In genomic region chr15:60299452-60300047, GRCh38 we compare ENCODE assay signal across 10 cellular contexts.
DNase-seq lines count a peak whose midpoint lies in the region; ATAC-seq and TF ChIP-seq lines count a peak whose summit lies in the region.
"Had no signal": no experiment of that assay in that cellular context is flagged by ENCODE, and none has a peak within 500 bp of the region (broad histone marks: within the 10 kb centered on the region; RNA-seq: fewer than 3 reads in every experiment).

No MANE protein-coding gene starts in this region.

- H3K36me3 Mint-ChIP-seq in chondrocyte (ENCODE audit: low read depth) (no peaks in the 10 kb centered on the region), neural progenitor cell (no peaks in the 10 kb centered on the region)
- no peaks in the 10 kb centered on the region for H3K36me3 Mint-ChIP-seq in stimulated activated effector memory CD8-positive, alpha-beta T cell treated with anti-CD3 and anti-CD28 coated beads, Interleukin-12 subunit alpha, Interleukin-12 subunit beta, amount 100 ng/mL, for 72 hours
- H3K36me3 Mint-ChIP-seq: stimulated activated naive B cell treated with anti-CD40 and anti-IgM and Interleukin-4, amounts not matched to agents 10 μg/mL and 1 μg/mL and 100 μg/mL, for 72 hours had no signal

- TF ChIP-seq POLR2A in vagina (IDR thresholded peaks at IDR 0.05), result no peak

- H3K4me3 Mint-ChIP-seq in chondrocyte (ENCODE audit: unreplicated experiment) (no peak overlapping the region), neural progenitor cell (no peak overlapping the region)
- H3K4me3 Mint-ChIP-seq in stimulated activated effector memory CD8-positive, alpha-beta T cell treated with anti-CD3 and anti-CD28 coated beads, Interleukin-12 subunit alpha, Interleukin-12 subunit beta, amount 100 ng/mL, for 72 hours, result no peak overlapping the region
- H3K4me3 Mint-ChIP-seq: stimulated activated naive B cell treated with anti-CD40 and anti-IgM and Interleukin-4, amounts not matched to agents 10 μg/mL and 1 μg/mL and 100 μg/mL, for 72 hours had no signal

- H3K9me3 ChIP-seq in ES-I3 (ENCODE audit: control insufficient read depth, insufficient read depth, low read length) (peaks cover 7% of the 10 kb centered on the region), neural progenitor cell (ENCODE audit: low read depth) (peaks cover 7% of the 10 kb centered on the region), vagina (no peaks in the 10 kb centered on the region)

- no peak overlapping the region for H3K27ac Mint-ChIP-seq in chondrocyte (ENCODE audit: unreplicated experiment)
- H3K27ac Mint-ChIP-seq in neural progenitor cell, result no peak overlapping the region
- H3K27ac Mint-ChIP-seq in stimulated activated effector memory CD8-positive, alpha-beta T cell treated with anti-CD3 and anti-CD28 coated beads, Interleukin-12 subunit alpha, Interleukin-12 subunit beta, amount 100 ng/mL, for 72 hours, result no peak overlapping the region
- H3K27ac Mint-ChIP-seq: stimulated activated naive B cell treated with anti-CD40 and anti-IgM and Interleukin-4, amounts not matched to agents 10 μg/mL and 1 μg/mL and 100 μg/mL, for 72 hours had no signal

- H3K4me1 Mint-ChIP-seq in chondrocyte (ENCODE audit: low read depth) (no peaks in the 10 kb centered on the region), neural progenitor cell (peaks cover 4% of the 10 kb centered on the region)
- H3K4me1 Mint-ChIP-seq in stimulated activated effector memory CD8-positive, alpha-beta T cell treated with anti-CD3 and anti-CD28 coated beads, Interleukin-12 subunit alpha, Interleukin-12 subunit beta, amount 100 ng/mL, for 72 hours, result no peaks in the 10 kb centered on the region
- H3K4me1 Mint-ChIP-seq: stimulated activated naive B cell treated with anti-CD40 and anti-IgM and Interleukin-4, amounts not matched to agents 10 μg/mL and 1 μg/mL and 100 μg/mL, for 72 hours had no signal

- intact Hi-C loops in vagina (cut with DNase I), result no loop called here

- H3K4me3 ChIP-seq in neural progenitor cell, result no peak overlapping the region
- H3K4me3 ChIP-seq in vagina, result no peak overlapping the region

- H3K27ac ChIP-seq in neural progenitor cell (no peak overlapping the region), vagina (no peak overlapping the region)

- no peak for ATAC-seq in HG02588 (IDR thresholded peaks at IDR 0.05; ENCODE audit: unreplicated experiment)
- no peak for ATAC-seq in stimulated activated effector memory CD8-positive, alpha-beta T cell treated with anti-CD3 and anti-CD28 coated beads, Interleukin-12 subunit alpha, Interleukin-12 subunit beta, amount 100 ng/mL, for 72 hours
- ATAC-seq: stimulated activated naive B cell treated with anti-CD40 and anti-IgM and Interleukin-4, amounts not matched to agents 10 μg/mL and 1 μg/mL and 100 μg/mL, for 72 hours had no signal

- peak overlapping the region; percentile 21 for H3K4me2 ChIP-seq in neural progenitor cell

- H3F3A ChIP-seq in neural progenitor cell (ENCODE audit: low read depth), result no peaks in the 10 kb centered on the region

- H2AFZ ChIP-seq in neural progenitor cell (replicated peaks), result peak overlapping the region; percentile 71

- H3K79me2 ChIP-seq in neural progenitor cell (ENCODE audit: low read depth), result no peaks in the 10 kb centered on the region

- peak; percentile 86 for DNase-seq in NCI-H2227 (lab: John Stamatoyannopoulos, UW; ENCODE audit: unreplicated experiment)
- DNase-seq in chondrocyte (ENCODE audit: low spot score), result no peak
- peak; percentile 33 for DNase-seq in neural progenitor cell (ENCODE audit: low spot score)
- no peak for DNase-seq in stimulated activated effector memory CD8-positive, alpha-beta T cell treated with anti-CD3 and anti-CD28 coated beads, Interleukin-12 subunit alpha, Interleukin-12 subunit beta, amount 100 ng/mL, for 72 hours (ENCODE audit: low spot score in 2 of 2)
- no peak for DNase-seq in hepatic stellate cell (ENCODE audit: low spot score)
- DNase-seq in vagina (ENCODE audit: extremely low spot score in 2 of 2), result no peak
- DNase-seq: activated effector memory CD4-positive, alpha-beta T cell treated with Interleukin-2 at 50 U/mL for 16 hours; stimulated activated naive B cell treated with anti-CD40 and anti-IgM and Interleukin-4, amounts not matched to agents 10 μg/mL and 1 μg/mL and 100 μg/mL, for 72 hours had no signal

- H3K9ac ChIP-seq in ES-I3 (ENCODE audit: low read depth, low read length), result peak overlapping the region; percentile 12; the same call in 1 of the 2 replicates
- H3K9ac ChIP-seq in neural progenitor cell, result no peak overlapping the region

- H3K27me3 ChIP-seq in neural progenitor cell, result no peaks in the 10 kb centered on the region
- H3K27me3 ChIP-seq in vagina, result no peaks in the 10 kb centered on the region

- TF ChIP-seq CTCF in chondrocyte (IDR thresholded peaks at IDR 0.05) (peak; percentile 12), neural progenitor cell (IDR thresholded peaks at IDR 0.05) (peak; percentile 17), vagina (IDR thresholded peaks at IDR 0.05) (no peak)

- H3K4me1 ChIP-seq in ES-I3 (ENCODE audit: insufficient read depth, low read length) (no peaks in the 10 kb centered on the region), neural progenitor cell (peaks cover 10% of the 10 kb centered on the region), vagina (no peaks in the 10 kb centered on the region)

- H3K9me3 Mint-ChIP-seq in chondrocyte (ENCODE audit: low read depth) (peaks cover 10% of the 10 kb centered on the region), neural progenitor cell (peaks cover 10% of the 10 kb centered on the region)
- H3K9me3 Mint-ChIP-seq in stimulated activated effector memory CD8-positive, alpha-beta T cell treated with anti-CD3 and anti-CD28 coated beads, Interleukin-12 subunit alpha, Interleukin-12 subunit beta, amount 100 ng/mL, for 72 hours, result no peaks in the 10 kb centered on the region

- no peaks in the 10 kb centered on the region for H4K20me1 ChIP-seq in neural progenitor cell (ENCODE audit: low read depth)

- peaks cover 19% of the 10 kb centered on the region for H3K27me3 Mint-ChIP-seq in chondrocyte (ENCODE audit: low read depth)
- H3K27me3 Mint-ChIP-seq in neural progenitor cell (ENCODE audit: insufficient read depth, low read depth), result peaks cover 5% of the 10 kb centered on the region

- H3K36me3 ChIP-seq in ES-I3 (ENCODE audit: insufficient read depth, low read length), result no peaks in the 10 kb centered on the region; the same call in 1 of the 2 replicates
- H3K36me3 ChIP-seq in neural progenitor cell, result no peaks in the 10 kb centered on the region
- H3K36me3 ChIP-seq in vagina, result no peaks in the 10 kb centered on the region

Comparison
In these comparisons a context has a peak if more than half of its experiments do, and no peak if none do; other contexts are left out.
1. DNase-seq: peak in NCI-H2227 (single experiment) and neural progenitor cell (single experiment); none in chondrocyte (single experiment), stimulated activated effector memory CD8-positive, alpha-beta T cell treated with anti-CD3 and anti-CD28 coated beads, Interleukin-12 subunit alpha, Interleukin-12 subunit beta, amount 100 ng/mL, for 72 hours (0 of 2), hepatic stellate cell (single experiment) and vagina (0 of 2).
2. CTCF ChIP-seq: peak in chondrocyte (single experiment) and neural progenitor cell (single experiment); none in vagina (0 of 3).